Comparison of ENCODE assay signal across 8 cellular contexts in the genomic region with DNA sequence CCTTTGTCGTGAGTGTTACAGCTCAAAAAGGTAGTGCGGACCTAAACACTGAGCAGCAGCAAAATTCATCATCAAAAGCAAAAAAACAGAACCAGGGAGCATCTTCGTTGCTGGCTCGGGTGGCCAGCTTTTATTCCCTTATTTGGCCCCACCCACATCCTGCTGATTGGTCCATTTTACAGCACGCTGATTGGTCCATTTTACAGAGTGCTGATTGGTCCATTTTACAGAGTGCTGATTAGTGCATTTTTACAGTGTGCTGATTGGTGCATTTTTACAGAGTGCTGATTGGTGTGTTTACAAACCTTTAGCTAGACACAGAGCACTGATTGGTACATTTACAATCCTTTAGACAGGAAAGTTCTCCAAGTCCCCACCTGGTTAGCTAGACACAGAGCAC. TPM values are rescaled to one million over a fixed set of nuclear protein-coding genes. Genes with fewer than 3 reads are reported as not detected.
DNase-seq lines count a peak whose midpoint lies in the region; FAIRE-seq and TF ChIP-seq lines count a peak whose summit lies in the region.
"Not testable (repeated sequence)": the region's sequence is repeated elsewhere in the genome, so short reads cannot be mapped to it uniquely, and the experiment has no call there.

No MANE protein-coding gene starts in this region.

- not testable (repeated sequence) for H3K9me3 Mint-ChIP-seq in H9

- H3K23ac ChIP-seq in H9 (ENCODE audit: insufficient read length, low read depth, low read length); neuronal stem cell (ENCODE audit: low read depth, low read length, poor library complexity): not testable (repeated sequence)

- H2BK12ac ChIP-seq in H9 (ENCODE audit: insufficient read length, low read depth, low read length); neuronal stem cell (ENCODE audit: low read length): not testable (repeated sequence)

- H2BK20ac ChIP-seq in H9 (ENCODE audit: low read depth, low read length, poor library complexity, severe bottlenecking) = not testable (repeated sequence)

- not testable (repeated sequence) for H3K36me3 ChIP-seq in Karpas-422 (ENCODE audit: insufficient read depth, low read length); OCI-LY7 (ENCODE audit: insufficient read depth, low read length); bronchial epithelial cell (ENCODE audit: control insufficient read depth, insufficient read depth, low read length); neuronal stem cell (replicated peaks in 1 of 2; ENCODE audit: control insufficient read depth in 2 of 2, insufficient read depth in 2 of 2, low read length in 2 of 2)

- not testable (repeated sequence) for H2AFZ ChIP-seq in H9 (ENCODE audit: low read length); Karpas-422 (ENCODE audit: low read length); OCI-LY7 (ENCODE audit: low read length)
- peak overlapping the region; percentile 62 for H2AFZ ChIP-seq in neuronal stem cell (ENCODE audit: low read length)

- H3K9me2 ChIP-seq in Karpas-422 (replicated peaks; ENCODE audit: insufficient read depth, low read length); OCI-LY7 (ENCODE audit: insufficient read depth, low read length): not testable (repeated sequence)

- H3K9me3 ChIP-seq in H9 (ENCODE audit: control insufficient read depth, low read depth, low read length); Karpas-422 (ENCODE audit: low read length); OCI-LY7 (ENCODE audit: low read length); neuronal stem cell (replicated peaks in 1 of 2; ENCODE audit: control insufficient read depth in 2 of 2, insufficient read depth in 1 of 2, low read depth in 1 of 2, low read length in 2 of 2): not testable (repeated sequence)

- not testable (repeated sequence) for H3K23me2 ChIP-seq in H9 (ENCODE audit: insufficient read length, low read depth, low read length, poor library complexity, severe bottlenecking)

- no CpG with 5 or more reads among the region's 5 CpGs for WGBS in H9 (ENCODE audit: extremely low coverage, insufficient read length, low lambda C conversion rate)
- no CpG with 5 or more reads among the region's 5 CpGs for WGBS in neuronal stem cell (ENCODE audit: extremely low coverage in 2 of 2, insufficient read length in 2 of 2, insufficient replicate concordance in 1 of 2), 2 donors

- H3K27ac Mint-ChIP-seq in H9 = not testable (repeated sequence)

- H3K27me3 ChIP-seq in H9 (ENCODE audit: insufficient read depth, low read length); Karpas-422 (ENCODE audit: low read length); bronchial epithelial cell (ENCODE audit: control insufficient read depth, insufficient read depth, low read length); neuronal stem cell (ENCODE audit: control insufficient read depth in 3 of 3, insufficient read depth in 3 of 3, low read depth in 1 of 3, low read length in 3 of 3): not testable (repeated sequence)

- H3K4me3 ChIP-seq in Karpas-422 (ENCODE audit: low read length); OCI-LY7 (ENCODE audit: low read depth, low read length, poor library complexity, severe bottlenecking); bronchial epithelial cell (ENCODE audit: low read depth, low read length); fibroblast of mammary gland (ENCODE audit: control insufficient read depth, low read depth, low read length); neuronal stem cell (ENCODE audit: low read length in 2 of 2): not testable (repeated sequence)

- H3T11ph ChIP-seq in H9 (ENCODE audit: low read length) = not testable (repeated sequence)

- peaks cover 2 to 11% (median 3%) of the 10 kb centered on the region in 3 experiments; a peak in 6 of 7 replicates for H3K36me3 Mint-ChIP-seq in H9 (ENCODE audit: insufficient read depth in 1 of 3, low read depth in 3 of 3)

- not testable (repeated sequence) for H4K91ac ChIP-seq in H9 (ENCODE audit: insufficient read length, low read depth, low read length); neuronal stem cell (ENCODE audit: low read depth, low read length, poor library complexity)

- TF ChIP-seq CTCF in H9 (conservative IDR thresholded peaks at IDR 0.05); OCI-LY7 (conservative IDR thresholded peaks at IDR 0.05; ENCODE audit: low read length); bronchial epithelial cell (IDR thresholded peaks at IDR 0.05; ENCODE audit: insufficient read depth, low read length, severe bottlenecking); fibroblast of mammary gland (conservative IDR thresholded peaks at IDR 0.05; ENCODE audit: control insufficient read depth, insufficient read depth, low read depth, low read length): not testable (repeated sequence)

- H3K9ac ChIP-seq in H9 (ENCODE audit: extremely low read depth, insufficient read length, low read length); Karpas-422 (ENCODE audit: low read length); neuronal stem cell (ENCODE audit: low read depth, low read length, poor library complexity): not testable (repeated sequence)

- not testable (repeated sequence) for H3K4me2 ChIP-seq in H9 (ENCODE audit: insufficient read depth, insufficient read length, low read length); Karpas-422 (ENCODE audit: low read depth, low read length, poor library complexity, severe bottlenecking); OCI-LY7 (ENCODE audit: low read length); neuronal stem cell (ENCODE audit: insufficient read depth, low read length, poor library complexity, severe bottlenecking)

- CTCF ChIA-PET in OCI-LY7 (lab: Charles Lee; ENCODE audit: unreplicated experiment) = not testable (repeated sequence)

- H4K5ac ChIP-seq in H9 (ENCODE audit: insufficient read length, low read depth, low read length) = not testable (repeated sequence)

- not testable (repeated sequence) for H2BK15ac ChIP-seq in H9 (ENCODE audit: low read depth, low read length); neuronal stem cell (ENCODE audit: low read length)

- H3K56ac ChIP-seq in H9 (ENCODE audit: insufficient read length, low read depth, low read length) = peak overlapping the region; percentile 65

- not testable (repeated sequence) for H3K79me1 ChIP-seq in H9 (ENCODE audit: insufficient read depth, low read depth, low read length, poor library complexity, severe bottlenecking); neuronal stem cell (ENCODE audit: low read depth, low read length)

- not testable (repeated sequence) for BruUV-seq in OCI-LY7 (replicated peaks; lab: Mats Ljungman, UMichigan)

- not testable (repeated sequence) for H4K8ac ChIP-seq in H9 (replicated peaks; ENCODE audit: insufficient read length, low read depth, low read length); neuronal stem cell (ENCODE audit: low read depth, low read length)

- not testable (repeated sequence) for H2AK5ac ChIP-seq in H9 (ENCODE audit: insufficient read length, low read length); neuronal stem cell (ENCODE audit: low read depth, low read length)

- not testable (repeated sequence) for H4K20me1 ChIP-seq in H9 (ENCODE audit: control insufficient read depth, insufficient read depth, insufficient read length); Karpas-422 (ENCODE audit: insufficient read depth, low read depth, low read length); OCI-LY7 (ENCODE audit: insufficient read depth, low read length)

- intact Hi-C loops in OCI-LY7 (cut with micrococcal nuclease; ENCODE audit: unreplicated experiment) = not testable (repeated sequence)

- not testable (repeated sequence) for H2BK5ac ChIP-seq in H9 (ENCODE audit: insufficient read length, low read length); neuronal stem cell (ENCODE audit: low read length)

- H3K27ac ChIP-seq in H9 (ENCODE audit: insufficient read length, low read depth, low read length); Karpas-422 (ENCODE audit: low read length); OCI-LY7 (ENCODE audit: low read depth, low read length, poor library complexity, severe bottlenecking); neuronal stem cell (replicated peaks; ENCODE audit: low read length): not testable (repeated sequence)

- not testable (repeated sequence) for H3K79me2 ChIP-seq in H9 (ENCODE audit: insufficient read depth, low read length); Karpas-422 (ENCODE audit: low read length); OCI-LY7 (ENCODE audit: insufficient read depth, low read depth, low read length)

- not testable (repeated sequence) for H3K14ac ChIP-seq in H9 (ENCODE audit: insufficient read depth, low read length); neuronal stem cell (ENCODE audit: low read length)

- DNase-seq in CMK (ENCODE audit: low read depth) (peak; percentile 49), Karpas-422 (peak; percentile 77), OCI-LY7 (ENCODE audit: low spot score) (peak; percentile 51), SK-MEL-5 (ENCODE audit: low read depth, low spot score) (peak; percentile 38), bronchial epithelial cell (ENCODE audit: low read depth) (peak; percentile 3), fibroblast of mammary gland (ENCODE audit: low read depth) (peak; percentile 7)
- DNase-seq in H9; neuronal stem cell (ENCODE audit: low spot score): not testable (repeated sequence)

- not testable (repeated sequence) for H2BK120ac ChIP-seq in H9 (ENCODE audit: low read depth, low read length, poor library complexity, severe bottlenecking); neuronal stem cell (ENCODE audit: low read depth, low read length)

- FAIRE-seq in bronchial epithelial cell (lab: Jason Lieb, UNC) = not testable (repeated sequence)

- in situ Hi-C loops in SK-MEL-5 (cut with HindIII; ENCODE audit: low pct_unique_long_range_greater_than_20kb, low sequenced_read_pairs) = not testable (repeated sequence)

- POLR2A ChIA-PET in OCI-LY7 (lab: Charles Lee) = interaction anchor here (0.6 kb wide), 1 partner anchor 17 kb away, joined by 4 read pairs; no protein-coding TSS in a partner anchor

- not testable (repeated sequence) for H3K18ac ChIP-seq in H9 (ENCODE audit: insufficient read length, low read depth, low read length); neuronal stem cell (ENCODE audit: low read length)

- H3K4me1 ChIP-seq in H9 (ENCODE audit: insufficient read depth, low read length); Karpas-422 (ENCODE audit: low read length); OCI-LY7 (ENCODE audit: insufficient read depth, low read length, poor library complexity, severe bottlenecking); neuronal stem cell (ENCODE audit: control insufficient read depth in 2 of 2, insufficient read depth in 1 of 2, low read depth in 1 of 2, low read length in 2 of 2): not testable (repeated sequence)

- peaks cover 10% of the 10 kb centered on the region for H3K27me3 Mint-ChIP-seq in H9 (ENCODE audit: low read depth)

- H3K4me3 Mint-ChIP-seq in H9 = not testable (repeated sequence)

- peaks cover 13% of the 10 kb centered on the region in 2 experiments for H3K4me1 Mint-ChIP-seq in H9

- not testable (repeated sequence) for H3K4ac ChIP-seq in H9 (ENCODE audit: low read depth, low read length); neuronal stem cell (ENCODE audit: low read length)

RNA-seq across cellular contexts. Expression of a gene that starts 41.1 kb away (rescaled TPM):
- total RNA-seq in H9 (2021) (63.2 and 63.5 TPM in 2 replicates), OCI-LY7 (2022) (27.3 and 32.8 TPM in 2 replicates), bronchial epithelial cell (23.4 and 35.1 TPM in 2 replicates)
- total RNA-seq in Karpas-422 (2014; rRNA removed; shearing (Covaris generic); ENCODE audit: low replicate concordance) = 62.7 and 69.8 TPM in 2 replicates
- total RNA-seq in OCI-LY7 (2014; rRNA removed; shearing (Covaris generic)) = 40.2 and 53.5 TPM in 2 replicates
- 98.3 and 100 TPM in 2 replicates for total RNA-seq in SK-MEL-5 (2014; rRNA removed; shearing (Covaris generic))
- polyA plus RNA-seq in SK-MEL-5 (2015; cell fraction: cytosol; rRNA removed) = 110 and 146 TPM in 2 replicates
- 17.2 and 24.4 TPM in 2 replicates for polyA plus RNA-seq in SK-MEL-5 (2015; cell fraction: nucleus; rRNA removed)
- 42.5 TPM for polyA plus RNA-seq in neuronal stem cell (2013, experiment 1 of 2)
- polyA plus RNA-seq in neuronal stem cell (2013, experiment 2 of 2) = 39.1 TPM

RNA-seq across cellular contexts. Expression of a gene that starts 48.6 kb away (rescaled TPM):
- total RNA-seq in H9 (2021) (1.5 and 1.9 TPM in 2 replicates), OCI-LY7 (2022) (49.4 and 54.3 TPM in 2 replicates), bronchial epithelial cell (7.4 and 8.8 TPM in 2 replicates)
- total RNA-seq in Karpas-422 (2014; rRNA removed; shearing (Covaris generic); ENCODE audit: low replicate concordance) = 18.2 and 35.1 TPM in 2 replicates
- total RNA-seq in OCI-LY7 (2014; rRNA removed; shearing (Covaris generic)) = 17.1 and 20.1 TPM in 2 replicates
- 9.4 and 15.9 TPM in 2 replicates for total RNA-seq in SK-MEL-5 (2014; rRNA removed; shearing (Covaris generic))
- polyA plus RNA-seq in SK-MEL-5 (2015; cell fraction: cytosol; rRNA removed) = 59.3 and 80.8 TPM in 2 replicates
- 57.7 and 83.7 TPM in 2 replicates for polyA plus RNA-seq in SK-MEL-5 (2015; cell fraction: nucleus; rRNA removed)
- 15.1 TPM for polyA plus RNA-seq in neuronal stem cell (2013, experiment 1 of 2)
- polyA plus RNA-seq in neuronal stem cell (2013, experiment 2 of 2) = 16.0 TPM
